In genomic region chr18:8337216-8337615, GRCh38 we compare ENCODE assay signal across 22 cellular contexts.
"Had no signal": no experiment of that assay in that cellular context is flagged by ENCODE, and none has a peak within 500 bp of the region (broad histone marks: within the 10 kb centered on the region; RNA-seq: fewer than 3 reads in every experiment).

No MANE protein-coding gene starts in this region.

- H3K36me3 Mint-ChIP-seq: activated CD4-positive, alpha-beta memory T cell treated with anti-CD3 and anti-CD28 coated beads for 36 hours; memory B cell; WTC11 had no signal

- H3K4me3 Mint-ChIP-seq: activated CD4-positive, alpha-beta memory T cell treated with anti-CD3 and anti-CD28 coated beads for 36 hours; activated naive CD4-positive, alpha-beta T cell treated with anti-CD3 and anti-CD28 coated beads for 36 hours; memory B cell; T-helper 1 cell treated with Interleukin-12 subunit alpha and Interleukin-12 subunit beta and Interleukin-4 antibody, amounts not matched to agents 30 μg/mL and 1 μg/mL, for 36 hours; WTC11 had no signal

- ATAC-seq: body of pancreas, left cardiac atrium, sciatic nerve, WTC11 had no signal

- H3K27me3 ChIP-seq: body of pancreas had no signal

- H3K4me1 Mint-ChIP-seq: memory B cell had no signal

- H3K27ac ChIP-seq: body of pancreas, thoracic aorta had no signal

- DNase-seq: activated CD4-positive, alpha-beta memory T cell treated with anti-CD3 and anti-CD28 coated beads for 36 hours; activated naive CD4-positive, alpha-beta T cell treated with anti-CD3 and anti-CD28 coated beads for 36 hours; activated T-cell treated with anti-CD3 and anti-CD28 coated beads, Interleukin-2, amount 50 U/mL, for 48 hours; body of pancreas; central memory CD4-positive, alpha-beta T cell; dermis blood vessel endothelial cell; effector CD8-positive, alpha-beta T cell; erythroblast; glutamatergic neuron; hippocampal formation; left cardiac atrium; nucleus accumbens; small intestine; stimulated activated CD4-positive, alpha-beta T cell treated with anti-CD3 and anti-CD28 coated beads, Interleukin-2, amount 100 ng/mL, for 48 hours; stimulated activated CD8-positive, alpha-beta memory T cell treated with anti-CD3 and anti-CD28 coated beads, Interleukin-4, amount 100 ng/mL, for 48 hours; stimulated activated naive CD4-positive, alpha-beta T cell; T1000 had no signal

- H3K4me3 ChIP-seq: body of pancreas, thoracic aorta had no signal

- H3K36me3 ChIP-seq: thoracic aorta had no signal

- H3K9me3 ChIP-seq: body of pancreas, thoracic aorta had no signal

- H3K9me3 Mint-ChIP-seq: activated CD4-positive, alpha-beta memory T cell treated with anti-CD3 and anti-CD28 coated beads for 36 hours; activated naive CD4-positive, alpha-beta T cell treated with anti-CD3 and anti-CD28 coated beads for 36 hours; memory B cell; T-helper 1 cell treated with Interleukin-12 subunit alpha and Interleukin-12 subunit beta and Interleukin-4 antibody, amounts not matched to agents 30 μg/mL and 1 μg/mL, for 36 hours; WTC11 had no signal

- H3K27ac Mint-ChIP-seq: activated CD4-positive, alpha-beta memory T cell treated with anti-CD3 and anti-CD28 coated beads for 36 hours; activated naive CD4-positive, alpha-beta T cell treated with anti-CD3 and anti-CD28 coated beads for 36 hours; memory B cell; T-helper 1 cell treated with Interleukin-12 subunit alpha and Interleukin-12 subunit beta and Interleukin-4 antibody, amounts not matched to agents 30 μg/mL and 1 μg/mL, for 36 hours; WTC11 had no signal

- H3K27me3 Mint-ChIP-seq: activated CD4-positive, alpha-beta memory T cell treated with anti-CD3 and anti-CD28 coated beads for 36 hours had no signal
